In genomic region chr11:57358543-57358961, GRCh38 we compare ENCODE assay signal across 13 cellular contexts. TPM values are rescaled to one million over a fixed set of nuclear protein-coding genes. Genes with fewer than 3 reads are reported as not detected.
DNase-seq lines count a peak whose midpoint lies in the region; ATAC-seq and TF ChIP-seq lines count a peak whose summit lies in the region.
"Had no signal": no experiment of that assay in that cellular context is flagged by ENCODE, and none has a peak within 500 bp of the region (broad histone marks: within the 10 kb centered on the region; RNA-seq: fewer than 3 reads in every experiment).

No MANE protein-coding gene starts in this region.

- no peak overlapping the region for H3K4me3 ChIP-seq in fibroblast of pulmonary artery (replicated peaks; ENCODE audit: low read depth, low read length)
- H3K4me3 ChIP-seq: skin epidermis, thoracic aorta had no signal

- TF ChIP-seq CTCF in fibroblast of pulmonary artery (IDR thresholded peaks at IDR 0.05; ENCODE audit: low read length, missing control alignments): no peak

- CTCF ChIA-PET in HEK293T (lab: Yijun Ruan, JAX): no interaction called here

- POLR2A ChIA-PET in HEK293T (lab: Yijun Ruan, JAX): no interaction called here

- ATAC-seq in GM21786 (IDR thresholded peaks at IDR 0.05; ENCODE audit: unreplicated experiment): no peak

- DNase-seq in HEK293T (ENCODE audit: extremely low spot score) (no peak), OCI-M1 (lab: John Stamatoyannopoulos, UW) (peak; percentile 72), fibroblast of pulmonary artery (ENCODE audit: low read depth) (peak; percentile 20), posterior vena cava (ENCODE audit: low spot score) (peak; percentile 57), mesenteric fat pad (ENCODE audit: low spot score) (no peak)
- DNase-seq in stimulated activated CD4-positive, alpha-beta T cell treated with anti-CD3 and anti-CD28 coated beads, Interleukin-12 subunit alpha, Interleukin-12 subunit beta, amount 100 ng/mL, for 4 hours: no peak
- DNase-seq: activated CD4-positive, CD25-positive, alpha-beta regulatory T cell; NCI-H2107 had no signal

- intact Hi-C loops in posterior vena cava (cut with DNase I): no loop called here

TF ChIP-seq in HEK293T, 16 proteins besides CTCF, POLR2A, EP300 and RAD21:
- TF ChIP-seq PKNOX1 (IDR thresholded peaks at IDR 0.05) (peak; percentile 74), NFRKB (IDR thresholded peaks at IDR 0.05) (no peak)
TF ChIP-seq in HEK293T: peak in this region for 1.

RNA-seq across cellular contexts. Expression of gene P2RX3, which starts 20.4 kb away (rescaled TPM):
- total RNA-seq in posterior vena cava (not detected), mesenteric fat pad (not detected)
- total RNA-seq: activated CD8-positive, alpha-beta memory T cell treated with anti-CD3 and anti-CD28 coated beads for 36 hours; B cell; thoracic aorta had no signal

RNA-seq across cellular contexts. Expression of gene PRG3, which starts 22.4 kb away (rescaled TPM):
- total RNA-seq in posterior vena cava (not detected), mesenteric fat pad (not detected)
- total RNA-seq: activated CD8-positive, alpha-beta memory T cell treated with anti-CD3 and anti-CD28 coated beads for 36 hours; B cell; thoracic aorta had no signal

RNA-seq across cellular contexts. Expression of gene SSRP1, which starts 22.9 kb away (rescaled TPM):
- total RNA-seq in posterior vena cava (10 to 100 TPM; 41.6 to 54.4 TPM), mesenteric fat pad (54.0 TPM)

RNA-seq across cellular contexts. Expression of gene PRG2, which starts 31.9 kb away (rescaled TPM):
- total RNA-seq in posterior vena cava: under 1 TPM; 0.52 to 0.88 TPM
- 0.45 TPM for total RNA-seq in mesenteric fat pad
- total RNA-seq: B cell had no signal

RNA-seq across cellular contexts. Expression of gene TNKS1BP1, which starts 33.8 kb away (rescaled TPM):
- total RNA-seq in posterior vena cava: 100 to 1,000 TPM; 175 to 185 TPM
- 236 TPM for total RNA-seq in mesenteric fat pad

Comparison
In these comparisons a context has a peak if more than half of its experiments do, and no peak if none do; other contexts are left out.
1. DNase-seq: peak in OCI-M1 (single experiment), fibroblast of pulmonary artery (single experiment) and posterior vena cava (single experiment); none in HEK293T (single experiment), mesenteric fat pad (single experiment) and stimulated activated CD4-positive, alpha-beta T cell treated with anti-CD3 and anti-CD28 coated beads, Interleukin-12 subunit alpha, Interleukin-12 subunit beta, amount 100 ng/mL, for 4 hours (single experiment).